8 cellular contexts compared by ENCODE assay signal in the genomic region with DNA sequence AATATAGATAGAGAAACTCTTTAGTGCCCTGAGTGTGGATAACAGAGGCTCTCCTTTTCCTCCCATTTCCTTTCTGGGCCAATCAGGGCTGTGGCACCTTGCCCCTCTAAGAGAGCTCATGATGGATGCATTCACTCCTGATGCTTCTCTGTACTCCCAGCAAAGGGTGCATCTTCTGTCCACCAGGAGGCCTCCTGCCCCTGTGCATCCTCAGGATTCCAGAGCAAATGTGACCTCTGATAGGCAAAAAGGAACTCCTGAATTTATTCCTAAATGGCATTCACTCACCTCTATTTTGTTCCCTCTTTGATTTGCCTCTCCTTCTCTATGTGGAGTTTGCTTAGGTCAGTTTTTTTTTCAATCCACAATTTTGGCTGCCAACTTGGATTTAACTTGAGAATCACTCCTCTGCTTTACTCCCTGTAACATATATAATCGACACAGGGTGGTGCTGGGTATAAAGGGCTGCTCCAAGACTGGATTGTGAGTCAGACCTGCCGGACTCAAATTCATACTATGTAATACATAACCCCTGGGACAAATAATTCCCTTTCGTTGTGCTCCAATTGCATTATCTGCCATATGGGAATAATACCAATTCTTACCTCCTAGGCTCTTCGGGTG. TPM values are rescaled to one million over a fixed set of nuclear protein-coding genes. Genes with fewer than 3 reads are reported as not detected.
DNase-seq lines count a peak whose midpoint lies in the region; ATAC-seq, FAIRE-seq and TF ChIP-seq lines count a peak whose summit lies in the region.

No MANE protein-coding gene starts in this region.

- 50 to 68% methylated on average over 4 of the region's 4 CpGs for WGBS in pancreas, 2 donors

- peak; percentile 37 for DNase-seq in Right ventricle myocardium inferior (ENCODE audit: missing footprints)
- DNase-seq in left ventricle myocardium superior: no peak
- peak; percentile 11 for DNase-seq in NCI-H1092 treated with DMSO at 0.1 percent for 48 hours (lab: John Stamatoyannopoulos, UW)
- peak; percentile 31 for DNase-seq in bronchial epithelial cell (ENCODE audit: low read depth)
- no peak for DNase-seq in pancreas
- DNase-seq in NCI-H187 (lab: John Stamatoyannopoulos, UW): no peak
- DNase-seq in NCI-H2227 treated with DMSO at 0.1 percent for 48 hours (lab: John Stamatoyannopoulos, UW): no peak

- TF ChIP-seq CTCF in bronchial epithelial cell (IDR thresholded peaks at IDR 0.05; ENCODE audit: insufficient read depth, low read length, severe bottlenecking) (peak; percentile 74), pancreas (IDR thresholded peaks at IDR 0.05) (no peak)

- no peak overlapping the region for H3K27ac ChIP-seq in pancreas

- ATAC-seq in Right ventricle myocardium inferior (no peak), left ventricle myocardium superior (no peak), pancreas (peak in 3 of 4 donors; percentile 33 to 56 (median 51)), HG03469 (IDR thresholded peaks at IDR 0.05; ENCODE audit: unreplicated experiment) (no peak)

- H3K36me3 ChIP-seq in bronchial epithelial cell (ENCODE audit: control insufficient read depth, insufficient read depth, low read length) (no peaks in the 10 kb centered on the region), pancreas (no peaks in the 10 kb centered on the region)

- intact Hi-C loops in Right ventricle myocardium inferior (cut with DNase I) (no loop called here), left ventricle myocardium superior (cut with micrococcal nuclease) (no loop called here), pancreas (cut with DNase I) (no loop called here)

- H3K9me3 ChIP-seq in pancreas: no peaks in the 10 kb centered on the region

- no peaks in the 10 kb centered on the region for H3K4me1 ChIP-seq in pancreas

- H3K4me3 ChIP-seq in bronchial epithelial cell (ENCODE audit: low read depth, low read length): no peak overlapping the region
- no peak overlapping the region for H3K4me3 ChIP-seq in pancreas

- FAIRE-seq in bronchial epithelial cell (lab: Jason Lieb, UNC) (no peak), pancreas (lab: Jason Lieb, UNC) (no peak)

- peaks cover 2% of the 10 kb centered on the region for H3K27me3 ChIP-seq in bronchial epithelial cell (ENCODE audit: control insufficient read depth, insufficient read depth, low read length)
- peaks cover 0 to 6% (median 0%) of the 10 kb centered on the region in 4 donors for H3K27me3 ChIP-seq in pancreas

RNA-seq across cellular contexts. Expression of a gene that starts 1.1 kb away (rescaled TPM):
- total RNA-seq in Right ventricle myocardium inferior: not detected
- not detected for total RNA-seq in left ventricle myocardium superior
- not detected in 2 replicates for total RNA-seq in bronchial epithelial cell
- not detected for total RNA-seq in pancreas
- polyA plus RNA-seq in pancreas: not detected

RNA-seq across cellular contexts. Expression of a gene that starts 39.1 kb away (rescaled TPM):
- total RNA-seq in Right ventricle myocardium inferior (not detected), left ventricle myocardium superior (not detected), bronchial epithelial cell (0.13 TPM in 1 of 2 replicates, not detected in the other), pancreas (not detected)
- not detected for polyA plus RNA-seq in pancreas

Comparison
In these comparisons a context has a peak if more than half of its experiments do, and no peak if none do; other contexts are left out.
1. DNase-seq: peak in Right ventricle myocardium inferior (single experiment), NCI-H1092 treated with DMSO at 0.1 percent for 48 hours (single experiment) and bronchial epithelial cell (single experiment); none in left ventricle myocardium superior (single experiment), pancreas (0 of 6), NCI-H187 (0 of 2) and NCI-H2227 treated with DMSO at 0.1 percent for 48 hours (single experiment).
2. ATAC-seq: peak in pancreas (3 of 4); none in Right ventricle myocardium inferior (single experiment), left ventricle myocardium superior (single experiment) and HG03469 (single experiment).